Comparison of ENCODE assay signal across 24 cellular contexts in the genomic region with DNA sequence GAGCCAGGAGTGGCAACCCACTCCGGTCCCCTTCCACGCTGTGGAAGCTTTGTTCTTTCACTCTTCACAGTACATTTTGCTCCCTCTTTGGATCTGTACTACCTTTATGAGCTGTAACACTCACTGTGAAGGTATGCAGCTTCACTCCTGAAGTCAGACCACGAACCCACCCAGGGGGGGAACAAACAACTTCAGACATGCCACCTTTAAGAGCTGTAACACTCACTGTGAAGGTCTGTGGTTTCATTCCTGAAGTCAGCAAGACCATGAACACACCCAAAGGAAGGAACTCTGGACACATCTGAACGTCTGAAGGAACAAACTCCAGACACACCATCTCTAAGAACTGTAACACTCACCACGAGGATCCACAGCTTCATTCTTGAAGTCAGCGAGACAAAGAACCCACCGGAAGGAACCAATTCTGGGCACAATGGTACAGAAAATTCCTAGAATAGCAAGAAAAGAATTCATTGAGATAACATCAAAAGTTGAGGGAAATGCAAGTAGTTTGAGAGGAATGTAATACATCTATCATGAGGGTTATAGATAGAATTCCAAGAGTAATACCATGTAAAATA.
DNase-seq lines count a peak whose midpoint lies in the region; FAIRE-seq and TF ChIP-seq lines count a peak whose summit lies in the region.
"Had no signal": no experiment of that assay in that cellular context is flagged by ENCODE, and none has a peak within 500 bp of the region (broad histone marks: within the 10 kb centered on the region; RNA-seq: fewer than 3 reads in every experiment).

No MANE protein-coding gene starts in this region.

- FAIRE-seq in astrocyte (lab: Jason Lieb, UNC): no peak
- FAIRE-seq in urothelium cell line (lab: Jason Lieb, UNC): no peak

- H3K4me1 ChIP-seq in astrocyte (ENCODE audit: insufficient read depth, low read length): no peaks in the 10 kb centered on the region
- H3K4me1 ChIP-seq: adrenal gland, left ventricle myocardium inferior, thyroid gland had no signal

- H3K36me3 Mint-ChIP-seq in astrocyte (ENCODE audit: low read depth, unreplicated experiment): no peaks in the 10 kb centered on the region

- DNase-seq in NCI-H226: peak; percentile 56
- DNase-seq in astrocyte (ENCODE audit: low read depth): peak; percentile 65
- DNase-seq in glomerular endothelial cell (ENCODE audit: extremely low read depth, low read depth, low spot score): peak; percentile 12
- peak; percentile 4 for DNase-seq in urothelium cell line (ENCODE audit: low spot score)
- no peak for DNase-seq in DMS53 (lab: John Stamatoyannopoulos, UW)
- no peak for DNase-seq in activated naive CD4-positive, alpha-beta T cell treated with anti-CD3 and anti-CD28 coated beads, Interleukin-2, amount 50 U/mL, for 16 hours
- no peak for DNase-seq in NCI-H2227 treated with DMSO at 0.1 percent for 48 hours (lab: John Stamatoyannopoulos, UW)
- DNase-seq: activated CD4-positive, alpha-beta T cell treated with anti-CD3 and anti-CD28 coated beads, Interleukin-2, amount 50 U/mL, for 1 hour; adrenal gland; AML-193; DMS79 treated with DMSO at 0.1 percent for 48 hours; glutamatergic neuron; left ventricle myocardium inferior; NCI-H1092; NCI-H2081 treated with DMSO at 0.1 percent for 48 hours; NCI-H524 treated with DMSO at 0.1 percent for 48 hours; nucleus accumbens; Right ventricle myocardium superior; stimulated activated CD4-positive, alpha-beta T cell treated with anti-CD3 and anti-CD28 coated beads, Interleukin-2, amount 100 ng/mL, for 48 hours; stimulated activated naive CD4-positive, alpha-beta T cell treated with Interleukin-2 at 50 U/mL for 16 hours; T-helper 1 cell; thyroid gland had no signal

- TF ChIP-seq CTCF in astrocyte (IDR thresholded peaks at IDR 0.05; ENCODE audit: insufficient read depth, low read depth, low read length): no peak

- H3K27ac ChIP-seq in astrocyte (ENCODE audit: low read depth, low read length): peak overlapping the region; percentile 31
- H3K27ac ChIP-seq: adrenal gland, left ventricle myocardium inferior, thyroid gland had no signal

- peak overlapping the region; percentile 42 for H3K4me2 ChIP-seq in astrocyte (ENCODE audit: low read length)
- H3K4me2 ChIP-seq: smooth muscle cell had no signal

- H3K9me3 Mint-ChIP-seq in astrocyte (ENCODE audit: unreplicated experiment): peaks cover 4% of the 10 kb centered on the region

- no peak overlapping the region for H3K4me3 Mint-ChIP-seq in astrocyte (ENCODE audit: unreplicated experiment)
- H3K4me3 Mint-ChIP-seq: central memory CD8-positive, alpha-beta T cell had no signal

- no peaks in the 10 kb centered on the region for H3K27me3 Mint-ChIP-seq in astrocyte (ENCODE audit: low read depth, unreplicated experiment)
- H3K27me3 Mint-ChIP-seq: central memory CD8-positive, alpha-beta T cell had no signal

- no peak overlapping the region for H3K4me3 ChIP-seq in astrocyte (ENCODE audit: insufficient read depth, low read depth, low read length)
- H3K4me3 ChIP-seq: adrenal gland, left ventricle myocardium inferior, smooth muscle cell, thyroid gland had no signal

- peak overlapping the region; percentile 97 for H3K27ac Mint-ChIP-seq in astrocyte (ENCODE audit: unreplicated experiment)

- H3K9ac ChIP-seq in astrocyte (ENCODE audit: low read length): no peak overlapping the region

- H3K79me2 ChIP-seq in astrocyte (ENCODE audit: insufficient read depth, low read length): no peaks in the 10 kb centered on the region

- H3K9me3 ChIP-seq in astrocyte (ENCODE audit: insufficient read depth, low read depth, low read length): no peaks in the 10 kb centered on the region
- H3K9me3 ChIP-seq: adrenal gland, left ventricle myocardium inferior, thyroid gland had no signal

- peaks cover 15% of the 10 kb centered on the region for H3K4me1 Mint-ChIP-seq in astrocyte (ENCODE audit: low read depth, unreplicated experiment)
- H3K4me1 Mint-ChIP-seq: central memory CD8-positive, alpha-beta T cell had no signal

- H4K20me1 ChIP-seq in astrocyte (ENCODE audit: insufficient read depth, low read length): no peaks in the 10 kb centered on the region

- no peaks in the 10 kb centered on the region for H3K36me3 ChIP-seq in astrocyte (ENCODE audit: insufficient read depth, low read length)
- H3K36me3 ChIP-seq: adrenal gland, left ventricle myocardium inferior, thyroid gland had no signal

- H2AFZ ChIP-seq in astrocyte (ENCODE audit: low read depth, low read length): peak overlapping the region; percentile 25

- no peaks in the 10 kb centered on the region for H3K27me3 ChIP-seq in astrocyte (ENCODE audit: insufficient read depth, low read length)
- H3K27me3 ChIP-seq: adrenal gland, thyroid gland had no signal

Comparison
In these comparisons a context has a peak if more than half of its experiments do, and no peak if none do; other contexts are left out.
1. DNase-seq: peak in NCI-H226 (single experiment), astrocyte (single experiment), glomerular endothelial cell (single experiment) and urothelium cell line (single experiment); none in DMS53 (single experiment), activated naive CD4-positive, alpha-beta T cell treated with anti-CD3 and anti-CD28 coated beads, Interleukin-2, amount 50 U/mL, for 16 hours (single experiment) and NCI-H2227 treated with DMSO at 0.1 percent for 48 hours (single experiment).